ENCODE assay signal across 17 cellular contexts in genomic region chr15:71224024-71224423, GRCh38.
DNase-seq lines count a peak whose midpoint lies in the region; ATAC-seq, FAIRE-seq and TF ChIP-seq lines count a peak whose summit lies in the region.
"Had no signal": no experiment of that assay in that cellular context is flagged by ENCODE, and none has a peak within 500 bp of the region (broad histone marks: within the 10 kb centered on the region; RNA-seq: fewer than 3 reads in every experiment).

No MANE protein-coding gene starts in this region.

- no peak overlapping the region for H2BK15ac ChIP-seq in H1 (ENCODE audit: low read length)

- H3K79me1 ChIP-seq in H1 (ENCODE audit: low read depth, low read length) = no peaks in the 10 kb centered on the region

- H3K4ac ChIP-seq in H1 (replicated peaks; ENCODE audit: insufficient read length, low read depth, low read length) = no peak overlapping the region

- H3K23me2 ChIP-seq in H1 (ENCODE audit: low read depth, low read length) = no peaks in the 10 kb centered on the region

- H3K9ac ChIP-seq in H1 (replicated peaks in 1 of 4; ENCODE audit: extremely low read depth in 1 of 4, low read depth in 3 of 4, low read length in 3 of 4) (no peak overlapping the region), keratinocyte (ENCODE audit: control insufficient read depth, extremely low read depth, insufficient read depth, low read length) (no peak overlapping the region)

- no peak for TF ChIP-seq EP300 in H1 (IDR thresholded peaks at IDR 0.05; ENCODE audit: borderline replicate concordance in 1 of 2, low read depth in 2 of 2, low read length in 2 of 2)
- no peak for TF ChIP-seq EP300 in tibial nerve (IDR thresholded peaks at IDR 0.05)

- H3K27ac Mint-ChIP-seq in activated naive CD8-positive, alpha-beta T cell treated with anti-CD3 and anti-CD28 coated beads, Interleukin-2, amount 50 U/mL, for 24 hours = no peak overlapping the region
- no peak overlapping the region for H3K27ac Mint-ChIP-seq in activated naive CD8-positive, alpha-beta T cell treated with anti-CD3 and anti-CD28 coated beads for 36 hours
- peak overlapping the region; percentile 93 for H3K27ac Mint-ChIP-seq in type B pancreatic cell
- H3K27ac Mint-ChIP-seq: CD14-positive monocyte, GM23338, H9 had no signal

- DNase-seq in activated naive CD8-positive, alpha-beta T cell treated with anti-CD3 and anti-CD28 coated beads, Interleukin-2, amount 50 U/mL, for 24 hours = no peak
- no peak for DNase-seq in activated naive CD8-positive, alpha-beta T cell treated with anti-CD3 and anti-CD28 coated beads for 36 hours
- no peak for DNase-seq in H1 (ENCODE audit: low read depth in 1 of 2, low spot score in 2 of 2)
- DNase-seq in keratinocyte (ENCODE audit: low read depth, low spot score) = no peak
- DNase-seq in type B pancreatic cell (ENCODE audit: extremely low spot score, unreplicated experiment) = no peak
- DNase-seq in NCI-H1930 (lab: John Stamatoyannopoulos, UW) = no peak
- no peak for DNase-seq in activated CD4-positive, alpha-beta T cell treated with anti-CD3 and anti-CD28 coated beads for 4 hours
- DNase-seq in tibial nerve (ENCODE audit: low spot score in 2 of 2) = no peak
- DNase-seq: Caco-2; CD8-positive, alpha-beta memory T cell; DND-41; GDM1; H9 had no signal

- no peak overlapping the region for H2BK5ac ChIP-seq in H1 (ENCODE audit: low read depth, low read length)

- H2AFZ ChIP-seq in H1 (ENCODE audit: low read length) (no peak overlapping the region), keratinocyte (ENCODE audit: control insufficient read depth, low read length) (no peak overlapping the region)
- H2AFZ ChIP-seq: GM23338 had no signal

- no peak overlapping the region for H4K91ac ChIP-seq in H1 (replicated peaks; ENCODE audit: insufficient read length, low read length)

- H3K4me3 ChIP-seq in H1 (ENCODE audit: extremely low read depth in 1 of 4, insufficient read depth in 2 of 4, low read depth in 3 of 4, low read length in 4 of 4) (no peak overlapping the region), keratinocyte (ENCODE audit: control insufficient read depth in 2 of 3, extremely low read depth in 1 of 3, insufficient read depth in 2 of 3, low read depth in 1 of 3, low read length in 3 of 3) (no peak overlapping the region), tibial nerve (no peak overlapping the region)
- H3K4me3 ChIP-seq: GM23338 had no signal

- TF ChIP-seq POLR2A in H1 (IDR thresholded peaks at IDR 0.05; ENCODE audit: control extremely low read depth in 1 of 2, low read depth in 2 of 2, low read length in 2 of 2) (no peak), tibial nerve (IDR thresholded peaks at IDR 0.05) (no peak)

- H3K36me3 Mint-ChIP-seq in activated naive CD8-positive, alpha-beta T cell treated with anti-CD3 and anti-CD28 coated beads, Interleukin-2, amount 50 U/mL, for 24 hours (ENCODE audit: low read depth) = no peaks in the 10 kb centered on the region
- H3K36me3 Mint-ChIP-seq in activated naive CD8-positive, alpha-beta T cell treated with anti-CD3 and anti-CD28 coated beads for 36 hours = no peaks in the 10 kb centered on the region
- H3K36me3 Mint-ChIP-seq in type B pancreatic cell = peaks cover 14% of the 10 kb centered on the region
- H3K36me3 Mint-ChIP-seq: CD14-positive monocyte; CD8-positive, alpha-beta memory T cell had no signal

- peak; percentile 20 for ATAC-seq in activated naive CD8-positive, alpha-beta T cell treated with anti-CD3 and anti-CD28 coated beads, Interleukin-2, amount 50 U/mL, for 24 hours
- ATAC-seq: GM23338 had no signal

- H4K8ac ChIP-seq in H1 (ENCODE audit: extremely low read depth, insufficient read depth, low read length) = no peak overlapping the region

- POLR2A ChIA-PET in H1 (lab: Charles Lee; ENCODE audit: partially characterized antibody) = interaction anchor here (1.1 kb wide), 1 partner anchor 9 kb away, joined by 5 read pairs; no protein-coding TSS in a partner anchor

- dilution Hi-C loops in keratinocyte (cut with MboI; ENCODE audit: extremely low pct_ligation_motif_present, low sequenced_read_pairs) = no loop called here

- no peak overlapping the region for H2AK5ac ChIP-seq in H1 (ENCODE audit: low read depth, low read length)

- H3K9me3 Mint-ChIP-seq in activated naive CD8-positive, alpha-beta T cell treated with anti-CD3 and anti-CD28 coated beads, Interleukin-2, amount 50 U/mL, for 24 hours = peaks cover 4% of the 10 kb centered on the region
- no peaks in the 10 kb centered on the region for H3K9me3 Mint-ChIP-seq in activated naive CD8-positive, alpha-beta T cell treated with anti-CD3 and anti-CD28 coated beads for 36 hours
- H3K9me3 Mint-ChIP-seq in type B pancreatic cell = peaks cover 16% of the 10 kb centered on the region
- H3K9me3 Mint-ChIP-seq: GM23338 had no signal

- H3K79me2 ChIP-seq in H1 (ENCODE audit: control insufficient read depth in 1 of 2, insufficient read depth in 2 of 2, low read length in 2 of 2) = no peaks in the 10 kb centered on the region
- peaks cover 10% of the 10 kb centered on the region for H3K79me2 ChIP-seq in keratinocyte (ENCODE audit: control insufficient read depth, insufficient read depth, low read length)

- H3K27ac ChIP-seq in H1 (ENCODE audit: low read depth, low read length) (no peak overlapping the region), keratinocyte (ENCODE audit: control insufficient read depth, insufficient read depth, low read length) (peak overlapping the region; percentile 45), tibial nerve (no peak overlapping the region)
- H3K27ac ChIP-seq: 22Rv1 had no signal

- 0 out of 2 replicates have a peak overlapping the region, but pooled peaks have one; percentile 7 for H3K18ac ChIP-seq in H1 (ENCODE audit: extremely low read depth, low read length)

- no peak overlapping the region for H4K5ac ChIP-seq in H1 (ENCODE audit: insufficient read length, low read depth, low read length)

- H3K4me1 ChIP-seq in H1 (replicated peaks in 1 of 4; ENCODE audit: control insufficient read depth in 3 of 4, insufficient read depth in 4 of 4, low read length in 3 of 4) (peaks cover 0 to 6% (median 4%) of the 10 kb centered on the region in 4 experiments; a peak in 6 of 7 replicates), keratinocyte (ENCODE audit: control insufficient read depth, extremely low read depth, insufficient read depth, low read length) (peaks cover 33% of the 10 kb centered on the region), tibial nerve (peaks cover 0 to 1% (median 0%) of the 10 kb centered on the region in 4 donors)
- H3K4me1 ChIP-seq: Caco-2 had no signal

- H3K27me3 ChIP-seq in H1 (replicated peaks in 1 of 4; ENCODE audit: control insufficient read depth in 3 of 4, extremely low read depth in 1 of 4, insufficient read depth in 3 of 4, low read length in 3 of 4) (no peaks in the 10 kb centered on the region), keratinocyte (ENCODE audit: control insufficient read depth, extremely low read depth, insufficient read depth, low read length) (no peaks in the 10 kb centered on the region), tibial nerve (no peaks in the 10 kb centered on the region)

- no peak overlapping the region for H3K23ac ChIP-seq in H1 (ENCODE audit: insufficient read length)

- no peak overlapping the region for H2BK20ac ChIP-seq in H1 (ENCODE audit: low read length)

- 85% methylated on average over 4 of the region's 4 CpGs; no CpG with 5 or more reads in 1 of the 2 experiments for WGBS in H1 (ENCODE audit: extremely low coverage in 1 of 2, insufficient coverage in 1 of 2, insufficient read length in 1 of 2, insufficient replicate concordance in 2 of 2, low coverage in 1 of 2, low lambda C conversion rate in 2 of 2, missing lambda C conversion rate in 1 of 2), 2 experiments
- 69 to 82% methylated on average over 4 of the region's 4 CpGs for WGBS in tibial nerve, 2 donors

- H3K36me3 ChIP-seq in H1 (ENCODE audit: control insufficient read depth in 2 of 4, insufficient read depth in 4 of 4, low read length in 3 of 4) = no peaks in the 10 kb centered on the region
- H3K36me3 ChIP-seq in keratinocyte (ENCODE audit: control insufficient read depth in 2 of 2, extremely low read depth in 1 of 2, insufficient read depth in 2 of 2, low read length in 2 of 2) = peaks cover 17 to 27% of the 10 kb centered on the region in 2 experiments
- no peaks in the 10 kb centered on the region for H3K36me3 ChIP-seq in tibial nerve

- H3K4me1 Mint-ChIP-seq in activated naive CD8-positive, alpha-beta T cell treated with anti-CD3 and anti-CD28 coated beads, Interleukin-2, amount 50 U/mL, for 24 hours = no peaks in the 10 kb centered on the region
- H3K4me1 Mint-ChIP-seq in activated naive CD8-positive, alpha-beta T cell treated with anti-CD3 and anti-CD28 coated beads for 36 hours = no peaks in the 10 kb centered on the region
- peaks cover 52% of the 10 kb centered on the region for H3K4me1 Mint-ChIP-seq in type B pancreatic cell (ENCODE audit: unreplicated experiment)
- H3K4me1 Mint-ChIP-seq: CD14-positive monocyte; CD8-positive, alpha-beta memory T cell had no signal

- peaks cover 8% of the 10 kb centered on the region for H3K27me3 Mint-ChIP-seq in activated naive CD8-positive, alpha-beta T cell treated with anti-CD3 and anti-CD28 coated beads, Interleukin-2, amount 50 U/mL, for 24 hours
- no peaks in the 10 kb centered on the region for H3K27me3 Mint-ChIP-seq in activated naive CD8-positive, alpha-beta T cell treated with anti-CD3 and anti-CD28 coated beads for 36 hours
- no peaks in the 10 kb centered on the region for H3K27me3 Mint-ChIP-seq in type B pancreatic cell

- TF ChIP-seq CTCF in H1 (IDR thresholded peaks at IDR 0.05; ENCODE audit: control extremely low read depth in 1 of 3, insufficient read depth in 1 of 3, low read depth in 1 of 3, low read length in 3 of 3) = no peak
- TF ChIP-seq CTCF in keratinocyte (optimal IDR thresholded peaks at IDR 0.05 in 1 of 3, IDR thresholded peaks at IDR 0.05 in 1 of 3, conservative IDR thresholded peaks at IDR 0.05 in 1 of 3; ENCODE audit: extremely low read depth in 1 of 3, insufficient read depth in 2 of 3, low read length in 3 of 3) = no peak
- no peak for TF ChIP-seq CTCF in type B pancreatic cell (conservative IDR thresholded peaks at IDR 0.05)
- TF ChIP-seq CTCF in tibial nerve (IDR thresholded peaks at IDR 0.05) = no peak

- no peak overlapping the region; the same call in 1 of the 2 replicates for H2BK12ac ChIP-seq in H1 (ENCODE audit: low read depth, low read length)

- TF ChIP-seq RAD21 in H1 (IDR thresholded peaks at IDR 0.05 in 1 of 2, conservative IDR thresholded peaks at IDR 0.05 in 1 of 2; ENCODE audit: low read depth in 2 of 2, low read length in 2 of 2) = no peak

- no peak overlapping the region for H3K4me3 Mint-ChIP-seq in activated naive CD8-positive, alpha-beta T cell treated with anti-CD3 and anti-CD28 coated beads, Interleukin-2, amount 50 U/mL, for 24 hours
- H3K4me3 Mint-ChIP-seq in activated naive CD8-positive, alpha-beta T cell treated with anti-CD3 and anti-CD28 coated beads for 36 hours = no peak overlapping the region
- H3K4me3 Mint-ChIP-seq in type B pancreatic cell = no peak overlapping the region
- H3K4me3 Mint-ChIP-seq: CD14-positive monocyte; CD8-positive, alpha-beta memory T cell; GM23338; H9 had no signal

- H3K4me2 ChIP-seq in H1 (ENCODE audit: insufficient read depth in 1 of 2, low read depth in 2 of 2, low read length in 2 of 2) = no peak overlapping the region
- no peak overlapping the region for H3K4me2 ChIP-seq in keratinocyte (ENCODE audit: control insufficient read depth, extremely low read depth, insufficient read depth, low read depth, low read length)
- H3K4me2 ChIP-seq: GM23338 had no signal

- H4K20me1 ChIP-seq in H1 (replicated peaks in 1 of 2; ENCODE audit: control insufficient read depth in 1 of 2, insufficient read depth in 2 of 2, low read length in 2 of 2) (no peaks in the 10 kb centered on the region), keratinocyte (ENCODE audit: control insufficient read depth, extremely low read depth, insufficient read depth, low read length) (no peaks in the 10 kb centered on the region)

- H3K9me1 ChIP-seq in keratinocyte (ENCODE audit: control insufficient read depth, extremely low read depth, insufficient read depth, low read length) = no peaks in the 10 kb centered on the region

- no peak for FAIRE-seq in H1 (lab: Jason Lieb, UNC)
- peak; percentile 75 for FAIRE-seq in keratinocyte (lab: Jason Lieb, UNC)
- FAIRE-seq: GM12892 had no signal

- no peak overlapping the region for H2BK120ac ChIP-seq in H1 (replicated peaks; ENCODE audit: low read depth, low read length)

- CTCF ChIA-PET in H1 (lab: Charles Lee; ENCODE audit: partially characterized antibody) = interaction anchor here (1.2 to 1.8 kb wide), 3 partner anchors 8 to 27 kb away, joined by 3 to 6 read pairs (median 3); no protein-coding TSS in a partner anchor

- no peaks in the 10 kb centered on the region for H3K9me3 ChIP-seq in H1 (ENCODE audit: insufficient read depth in 2 of 2, low read depth in 1 of 2, low read length in 1 of 2)
- no peaks in the 10 kb centered on the region for H3K9me3 ChIP-seq in keratinocyte (ENCODE audit: control insufficient read depth, low read depth, low read length)
- no peaks in the 10 kb centered on the region for H3K9me3 ChIP-seq in tibial nerve
- H3K9me3 ChIP-seq: Caco-2 had no signal

- no peak overlapping the region for H3K56ac ChIP-seq in H1 (replicated peaks; ENCODE audit: insufficient read length, low read depth, low read length)

- no peak overlapping the region for H3K14ac ChIP-seq in H1 (ENCODE audit: insufficient read length)
